In genomic region chr1:32876341-32877210, GRCh38 we compare ENCODE assay signal across 2 cellular contexts.
TF ChIP-seq lines count a peak whose summit lies in the region.

No MANE protein-coding gene starts in this region.

TF ChIP-seq in A549, 52 proteins besides CTCF, POLR2A, EP300 and RAD21 (continued from another document):
- TF ChIP-seq MAX (IDR thresholded peaks at IDR 0.05) (0 out of 2 replicates have a peak, but pooled peaks have one; percentile 20), FOSB (CRISPR knock-in tag; IDR thresholded peaks at IDR 0.05) (no peak), NPAS2 (CRISPR knock-in tag; IDR thresholded peaks at IDR 0.05; ENCODE audit: borderline replicate concordance) (no peak), FOSL2 (IDR thresholded peaks at IDR 0.05) (no peak), FOSL2 (CRISPR knock-in tag; IDR thresholded peaks at IDR 0.05) (no peak), KDM1A (IDR thresholded peaks at IDR 0.05; ENCODE audit: low read depth) (no peak), FOXS1 (CRISPR knock-in tag; IDR thresholded peaks at IDR 0.05) (no peak), KDM5A (IDR thresholded peaks at IDR 0.05) (no peak), PBX3 (IDR thresholded peaks at IDR 0.05) (no peak), JUN (IDR thresholded peaks at IDR 0.05) (no peak), MAZ (IDR thresholded peaks at IDR 0.05; ENCODE audit: borderline replicate concordance, low read depth, low read length) (no peak), SMC3 (IDR thresholded peaks at IDR 0.05) (peak; percentile 56)

TF ChIP-seq in neural cell, 6 proteins besides CTCF, POLR2A, EP300 and RAD21 (continued from another document):
- TF ChIP-seq REST (IDR thresholded peaks at IDR 0.05; ENCODE audit: borderline replicate concordance) (no peak), TAF1 (IDR thresholded peaks at IDR 0.05; ENCODE audit: low read depth) (no peak), EZH2 (IDR thresholded peaks at IDR 0.05; ENCODE audit: borderline replicate concordance, insufficient read depth, low read length, poor library complexity, severe bottlenecking) (no peak), POLR2AphosphoS5 (IDR thresholded peaks at IDR 0.05) (no peak)
TF ChIP-seq in neural cell: peak in this region for 0.
